In the genomic region with DNA sequence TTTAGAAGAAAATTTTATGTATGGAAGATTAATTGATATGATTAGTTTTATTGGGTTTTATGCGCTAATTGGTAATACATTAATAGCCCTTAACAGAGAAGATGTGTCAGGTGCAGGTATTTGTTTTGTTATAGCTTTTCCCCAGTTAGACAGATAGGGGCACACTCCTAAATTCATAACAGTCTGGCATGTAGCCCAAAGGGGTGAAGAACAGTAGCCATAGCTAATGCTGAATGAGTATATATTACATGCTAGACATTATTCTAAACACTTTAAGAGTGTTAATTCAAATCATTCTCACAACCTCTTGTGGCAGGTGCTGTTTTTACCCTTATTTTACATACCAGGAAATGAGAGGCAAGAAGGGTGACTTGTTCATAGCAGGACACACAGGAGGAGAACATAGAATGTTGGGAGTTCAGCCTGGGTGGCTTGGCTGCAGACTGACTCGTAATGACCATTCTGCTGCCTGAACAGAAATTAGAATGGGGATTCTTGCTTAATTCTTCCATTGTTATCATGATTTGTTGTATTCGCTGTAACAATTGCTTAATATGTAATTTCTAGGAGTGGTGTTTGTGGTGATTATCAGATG, we compare ENCODE assay signal across 16 cellular contexts. TPM values are rescaled to one million over a fixed set of nuclear protein-coding genes. Genes with fewer than 3 reads are reported as not detected.
A peak's percentile ranks its signal among the peaks of the same experiment; 100 is the strongest.
DNase-seq lines count a peak whose midpoint lies in the region; ATAC-seq and TF ChIP-seq lines count a peak whose summit lies in the region.
"Had no signal": no experiment of that assay in that cellular context is flagged by ENCODE, and none has a peak within 500 bp of the region (broad histone marks: within the 10 kb centered on the region; RNA-seq: fewer than 3 reads in every experiment).

No MANE protein-coding gene starts in this region.

- intact Hi-C loops in Right ventricle myocardium inferior (cut with DNase I) = no loop called here

- H3K4me3 ChIP-seq in epithelial cell of esophagus (ENCODE audit: low read length) = no peak overlapping the region
- H3K4me3 ChIP-seq: BLaER1, thoracic aorta had no signal

- DNase-seq in epithelial cell of esophagus (ENCODE audit: low read depth) = peak; percentile 33
- DNase-seq in NCI-H2227 (lab: John Stamatoyannopoulos, UW; ENCODE audit: unreplicated experiment) = no peak
- no peak for DNase-seq in Right ventricle myocardium inferior (ENCODE audit: missing footprints)
- DNase-seq in effector CD8-positive, alpha-beta T cell (lab: John Stamatoyannopoulos, UW) = no peak
- DNase-seq in GOT3 (lab: John Stamatoyannopoulos, UW) = no peak
- DNase-seq: activated CD8-positive, alpha-beta T cell treated with anti-CD3 and anti-CD28 coated beads, Interleukin-2, amount 10 ng/mL, durations not matched to agents 7 days and 5 days; mesendoderm; NCI-H1694; OCI-M1; retina had no signal

- ATAC-seq in GM18502 (IDR thresholded peaks at IDR 0.05; ENCODE audit: poor library complexity, unreplicated experiment) (peak; percentile 65), GM21381 (IDR thresholded peaks at IDR 0.05; ENCODE audit: unreplicated experiment) (peak; percentile 64), HG03064 (IDR thresholded peaks at IDR 0.05; ENCODE audit: low read depth, unreplicated experiment) (peak; percentile 59), Right ventricle myocardium inferior (no peak)
- ATAC-seq: activated CD8-positive, alpha-beta T cell treated with anti-CD3 and anti-CD28 coated beads, Interleukin-2, amount 10 ng/mL, durations not matched to agents 7 days and 5 days; activated naive CD4-positive, alpha-beta T cell treated with anti-CD3 and anti-CD28 coated beads, Interleukin-2, amount 50 U/mL, for 72 hours had no signal

- no peak for TF ChIP-seq CTCF in epithelial cell of esophagus (IDR thresholded peaks at IDR 0.05; ENCODE audit: insufficient read depth, low read depth, low read length, missing control alignments)

RNA-seq across cellular contexts. Expression of a gene that starts 20.1 kb away (rescaled TPM):
- total RNA-seq in Right ventricle myocardium inferior = 64.0 TPM
